Comparison of ENCODE assay signal across 15 cellular contexts in genomic region chr13:105908581-105908980, GRCh38.
DNase-seq lines count a peak whose midpoint lies in the region; ATAC-seq and TF ChIP-seq lines count a peak whose summit lies in the region.
"Had no signal": no experiment of that assay in that cellular context is flagged by ENCODE, and none has a peak within 500 bp of the region (broad histone marks: within the 10 kb centered on the region; RNA-seq: fewer than 3 reads in every experiment).

No MANE protein-coding gene starts in this region.

- no peaks in the 10 kb centered on the region for H3F3A ChIP-seq in Loucy (ENCODE audit: low read depth)

- H3K27ac Mint-ChIP-seq in activated naive CD4-positive, alpha-beta T cell treated with anti-CD3 and anti-CD28 coated beads for 36 hours = no peak overlapping the region
- no peak overlapping the region for H3K27ac Mint-ChIP-seq in activated CD8-positive, alpha-beta T cell treated with anti-CD3 and anti-CD28 coated beads, Interleukin-2, amount 10 ng/mL, durations not matched to agents 7 days and 5 days

- no peak for TF ChIP-seq CTCF in Loucy (conservative IDR thresholded peaks at IDR 0.05; ENCODE audit: low read length)
- no peak for TF ChIP-seq CTCF in right lobe of liver (IDR thresholded peaks at IDR 0.05)

- H3K36me3 ChIP-seq in Loucy (ENCODE audit: insufficient read depth, low read length) (no peaks in the 10 kb centered on the region), right lobe of liver (no peaks in the 10 kb centered on the region)
- H3K36me3 ChIP-seq: upper lobe of right lung had no signal

- H3K4me3 ChIP-seq in Loucy (ENCODE audit: low read length, poor library complexity, severe bottlenecking) (peak overlapping the region; percentile 13), right lobe of liver (no peak overlapping the region)
- H3K4me3 ChIP-seq: upper lobe of right lung had no signal

- CTCF ChIA-PET in activated naive CD4-positive, alpha-beta T cell treated with anti-CD3 and anti-CD28 coated beads for 36 hours (lab: Charles Lee) = no interaction called here
- CTCF ChIA-PET in activated CD8-positive, alpha-beta T cell treated with anti-CD3 and anti-CD28 coated beads, Interleukin-2, amount 10 ng/mL, durations not matched to agents 7 days and 5 days (lab: Charles Lee) = no interaction called here

- H3K27me3 Mint-ChIP-seq in activated naive CD4-positive, alpha-beta T cell treated with anti-CD3 and anti-CD28 coated beads for 36 hours (ENCODE audit: low read depth) = peaks cover 16% of the 10 kb centered on the region
- H3K27me3 Mint-ChIP-seq in activated CD8-positive, alpha-beta T cell treated with anti-CD3 and anti-CD28 coated beads, Interleukin-2, amount 10 ng/mL, durations not matched to agents 7 days and 5 days (ENCODE audit: low read depth) = peaks cover 8% of the 10 kb centered on the region

- no peaks in the 10 kb centered on the region for H3K27me3 ChIP-seq in Loucy (ENCODE audit: insufficient read depth, low read length, poor library complexity, severe bottlenecking)
- no peaks in the 10 kb centered on the region for H3K27me3 ChIP-seq in right lobe of liver
- H3K27me3 ChIP-seq: upper lobe of right lung had no signal

- POLR2A ChIA-PET in activated CD8-positive, alpha-beta T cell treated with anti-CD3 and anti-CD28 coated beads, Interleukin-2, amount 10 ng/mL, durations not matched to agents 7 days and 5 days (lab: Charles Lee) = no interaction called here

- H3K4me1 Mint-ChIP-seq in activated naive CD4-positive, alpha-beta T cell treated with anti-CD3 and anti-CD28 coated beads for 36 hours (ENCODE audit: low read depth) = peaks cover 15% of the 10 kb centered on the region
- H3K4me1 Mint-ChIP-seq in activated CD8-positive, alpha-beta T cell treated with anti-CD3 and anti-CD28 coated beads, Interleukin-2, amount 10 ng/mL, durations not matched to agents 7 days and 5 days (ENCODE audit: low read depth) = peaks cover 12% of the 10 kb centered on the region

- no peak overlapping the region for H2AFZ ChIP-seq in Loucy (ENCODE audit: low read length)

- no peak for TF ChIP-seq POLR2A in right lobe of liver (IDR thresholded peaks at IDR 0.05)

- H3K4me3 Mint-ChIP-seq in activated naive CD4-positive, alpha-beta T cell treated with anti-CD3 and anti-CD28 coated beads for 36 hours = no peak overlapping the region
- H3K4me3 Mint-ChIP-seq in activated CD8-positive, alpha-beta T cell treated with anti-CD3 and anti-CD28 coated beads, Interleukin-2, amount 10 ng/mL, durations not matched to agents 7 days and 5 days = no peak overlapping the region
- H3K4me3 Mint-ChIP-seq: activated T-cell treated with anti-CD3 and anti-CD28 coated beads, Interleukin-2, amount 50 U/mL, for 4 hours had no signal

- no peaks in the 10 kb centered on the region for H3K36me3 Mint-ChIP-seq in activated naive CD4-positive, alpha-beta T cell treated with anti-CD3 and anti-CD28 coated beads for 36 hours (ENCODE audit: low read depth)
- H3K36me3 Mint-ChIP-seq in activated CD8-positive, alpha-beta T cell treated with anti-CD3 and anti-CD28 coated beads, Interleukin-2, amount 10 ng/mL, durations not matched to agents 7 days and 5 days (ENCODE audit: low read depth) = no peaks in the 10 kb centered on the region

- H3K4me1 ChIP-seq in Loucy (ENCODE audit: insufficient read depth, low read length, poor library complexity, severe bottlenecking) = peaks cover 11% of the 10 kb centered on the region
- no peaks in the 10 kb centered on the region for H3K4me1 ChIP-seq in right lobe of liver
- H3K4me1 ChIP-seq: upper lobe of right lung had no signal

- intact Hi-C loops in activated naive CD4-positive, alpha-beta T cell treated with anti-CD3 and anti-CD28 coated beads for 36 hours (cut with micrococcal nuclease) = no loop called here
- intact Hi-C loops in right lobe of liver (cut with DNase I) = no loop called here

- H3K9me3 ChIP-seq in Loucy (ENCODE audit: insufficient read depth, low read depth, low read length) (no peaks in the 10 kb centered on the region), right lobe of liver (no peaks in the 10 kb centered on the region)
- H3K9me3 ChIP-seq: upper lobe of right lung had no signal

- WGBS in right lobe of liver (ENCODE audit: insufficient coverage, low coverage, low lambda C conversion rate, missing lambda C conversion rate) = 35% methylated on average over 9 of the region's 9 CpGs

- no peaks in the 10 kb centered on the region for H3K9me3 Mint-ChIP-seq in activated naive CD4-positive, alpha-beta T cell treated with anti-CD3 and anti-CD28 coated beads for 36 hours
- no peaks in the 10 kb centered on the region for H3K9me3 Mint-ChIP-seq in activated CD8-positive, alpha-beta T cell treated with anti-CD3 and anti-CD28 coated beads, Interleukin-2, amount 10 ng/mL, durations not matched to agents 7 days and 5 days (ENCODE audit: insufficient read depth)
- H3K9me3 Mint-ChIP-seq: activated T-cell treated with anti-CD3 and anti-CD28 coated beads, Interleukin-2, amount 50 U/mL, for 4 hours had no signal

- no peaks in the 10 kb centered on the region for H3K9me2 ChIP-seq in Loucy (replicated peaks; ENCODE audit: low read depth, low read length)

- peak; percentile 68 for ATAC-seq in activated CD8-positive, alpha-beta T cell treated with anti-CD3 and anti-CD28 coated beads, Interleukin-2, amount 10 ng/mL, durations not matched to agents 7 days and 5 days
- no peak for ATAC-seq in right lobe of liver
- ATAC-seq: upper lobe of right lung had no signal

- H3K79me2 ChIP-seq in Loucy (ENCODE audit: insufficient read depth, low read length) = no peaks in the 10 kb centered on the region

- peak overlapping the region; percentile 58 for H3K4me2 ChIP-seq in Loucy (ENCODE audit: low read depth, low read length, poor library complexity, severe bottlenecking)

- no peak overlapping the region for H3K9ac ChIP-seq in Loucy (ENCODE audit: low read depth, low read length, poor library complexity, severe bottlenecking)

- H4K20me1 ChIP-seq in Loucy (ENCODE audit: insufficient read depth, low read length, poor library complexity, severe bottlenecking) = no peaks in the 10 kb centered on the region

- DNase-seq in activated naive CD4-positive, alpha-beta T cell treated with anti-CD3 and anti-CD28 coated beads for 36 hours = peak; percentile 45
- DNase-seq in activated naive CD4-positive, alpha-beta T cell treated with anti-CD3 and anti-CD28 coated beads, Interleukin-2, amount 50 U/mL, for 16 hours = no peak
- peak; percentile 49 for DNase-seq in activated CD8-positive, alpha-beta T cell treated with anti-CD3 and anti-CD28 coated beads, Interleukin-2, amount 10 ng/mL, durations not matched to agents 7 days and 5 days
- DNase-seq in stimulated activated CD4-positive, alpha-beta T cell treated with anti-CD3 and anti-CD28 coated beads, Interleukin-4, amount 100 ng/mL, for 24 hours = peak; percentile 4
- DNase-seq in right lobe of liver (no peak), GM03348 (ENCODE audit: low spot score) (no peak), NCI-H510A (lab: John Stamatoyannopoulos, UW) (no peak)
- DNase-seq: activated T-cell treated with anti-CD3 and anti-CD28 coated beads, Interleukin-2, amount 50 U/mL, for 4 hours; DMS153; effector CD4-positive, alpha-beta T cell; NCI-H1694 treated with DMSO at 0.1 percent for 48 hours; NCI-H526; SHP77; upper lobe of right lung had no signal

- no peak overlapping the region for H3K27ac ChIP-seq in right lobe of liver
- H3K27ac ChIP-seq: upper lobe of right lung had no signal

Comparison
In these comparisons a context has a peak if more than half of its experiments do, and no peak if none do; other contexts are left out.
1. DNase-seq: peak in activated naive CD4-positive, alpha-beta T cell treated with anti-CD3 and anti-CD28 coated beads for 36 hours (single experiment), activated CD8-positive, alpha-beta T cell treated with anti-CD3 and anti-CD28 coated beads, Interleukin-2, amount 10 ng/mL, durations not matched to agents 7 days and 5 days (single experiment) and stimulated activated CD4-positive, alpha-beta T cell treated with anti-CD3 and anti-CD28 coated beads, Interleukin-4, amount 100 ng/mL, for 24 hours (single experiment); none in activated naive CD4-positive, alpha-beta T cell treated with anti-CD3 and anti-CD28 coated beads, Interleukin-2, amount 50 U/mL, for 16 hours (single experiment), right lobe of liver (0 of 3), GM03348 (single experiment) and NCI-H510A (single experiment).